Comparison of ENCODE assay signal across 16 cellular contexts in genomic region chr20:308427-309038, GRCh38. TPM values are rescaled to one million over a fixed set of nuclear protein-coding genes. Genes with fewer than 3 reads are reported as not detected.
A peak's percentile ranks its signal among the peaks of the same experiment; 100 is the strongest.
DNase-seq lines count a peak whose midpoint lies in the region; ATAC-seq and TF ChIP-seq lines count a peak whose summit lies in the region.
"Had no signal": no experiment of that assay in that cellular context is flagged by ENCODE, and none has a peak within 500 bp of the region (broad histone marks: within the 10 kb centered on the region; RNA-seq: fewer than 3 reads in every experiment).

No MANE protein-coding gene starts in this region.

- intact Hi-C loops in IMR-90 (cut with micrococcal nuclease), result no loop called here

- POLR2A ChIA-PET in IMR-90 (lab: Charles Lee; ENCODE audit: unreplicated experiment), result no interaction called here

- no peak for ATAC-seq in IMR-90 (ENCODE audit: low read depth)
- no peak for ATAC-seq in GM19328 (IDR thresholded peaks at IDR 0.05; ENCODE audit: unreplicated experiment)
- ATAC-seq: GM12878; stimulated activated naive CD8-positive, alpha-beta T cell treated with anti-CD3 and anti-CD28 coated beads, Interleukin-15, Interleukin-2, amounts not matched to agents 100 U/mL and 50 U/mL, for 24 hours had no signal

- peaks cover 6% of the 10 kb centered on the region for H3K4me1 ChIP-seq in IMR-90 (ENCODE audit: control insufficient read depth, insufficient read depth, low read length)
- peaks cover 4 to 10% of the 10 kb centered on the region in 2 donors for H3K4me1 ChIP-seq in neuronal stem cell (ENCODE audit: control insufficient read depth in 2 of 2, insufficient read depth in 1 of 2, low read depth in 1 of 2, low read length in 2 of 2)

- no peak overlapping the region for H3K4me2 ChIP-seq in IMR-90 (ENCODE audit: low read depth, low read length)
- no peak overlapping the region for H3K4me2 ChIP-seq in neuronal stem cell (ENCODE audit: insufficient read depth, low read length, poor library complexity, severe bottlenecking)

- H3K4me3 ChIP-seq in IMR-90 (ENCODE audit: insufficient read depth, low read depth, low read length) (no peak overlapping the region), epithelial cell of esophagus (ENCODE audit: low read length) (no peak overlapping the region), neuronal stem cell (ENCODE audit: low read length in 2 of 2) (peak overlapping the region in 1 of 2 donors; percentile 52)
- H3K4me3 ChIP-seq: GM12878 had no signal

- H3K36me3 ChIP-seq in IMR-90 (ENCODE audit: control insufficient read depth, insufficient read depth, low read length) (no peaks in the 10 kb centered on the region), neuronal stem cell (replicated peaks in 1 of 2; ENCODE audit: control insufficient read depth in 2 of 2, insufficient read depth in 2 of 2, low read length in 2 of 2) (no peaks in the 10 kb centered on the region)

- dilution Hi-C loops in IMR-90 (cut with HindIII; ENCODE audit: low sequenced_read_pairs, unreplicated experiment), result no loop called here

- H3K27ac ChIP-seq in IMR-90 (ENCODE audit: insufficient read depth, low read length) (no peak overlapping the region), neuronal stem cell (replicated peaks; ENCODE audit: low read length) (peak overlapping the region; percentile 41)

- peaks cover 0 to 4% of the 10 kb centered on the region in 2 experiments; a peak in 1 of 4 replicates for H3K79me1 ChIP-seq in IMR-90 (ENCODE audit: low read depth in 1 of 2, low read length in 2 of 2)
- no peaks in the 10 kb centered on the region for H3K79me1 ChIP-seq in neuronal stem cell (ENCODE audit: low read depth, low read length)

- H3K4ac ChIP-seq in IMR-90 (ENCODE audit: low read depth, low read length), result peak overlapping the region; percentile 48; the same call in 1 of the 2 replicates
- no peak overlapping the region for H3K4ac ChIP-seq in neuronal stem cell (ENCODE audit: low read length)

- no peak overlapping the region for H2BK20ac ChIP-seq in IMR-90 (ENCODE audit: low read depth, low read length)

- peak overlapping the region; percentile 32; the same call in 1 of the 3 replicates for H2BK15ac ChIP-seq in IMR-90 (ENCODE audit: low read depth, low read length)
- peak overlapping the region; percentile 76 for H2BK15ac ChIP-seq in neuronal stem cell (ENCODE audit: low read length)

- TF ChIP-seq CTCF in IMR-90 (conservative IDR thresholded peaks at IDR 0.05; ENCODE audit: low read depth, low read length) (no peak), epithelial cell of esophagus (IDR thresholded peaks at IDR 0.05; ENCODE audit: insufficient read depth, low read depth, low read length, missing control alignments) (no peak)

- H3K9ac ChIP-seq in IMR-90 (ENCODE audit: low read depth, low read length), result no peak overlapping the region
- no peak overlapping the region for H3K9ac ChIP-seq in neuronal stem cell (ENCODE audit: low read depth, low read length, poor library complexity)

- TF ChIP-seq RAD21 in IMR-90 (IDR thresholded peaks at IDR 0.05; ENCODE audit: low read length), result no peak

- H3K56ac ChIP-seq in IMR-90 (ENCODE audit: extremely low read depth, insufficient read depth, low read length), result no peak overlapping the region

- H3K9me1 ChIP-seq in IMR-90 (ENCODE audit: insufficient read depth, low read length), result peaks cover 7% of the 10 kb centered on the region; the same call in 1 of the 2 replicates

- BruUV-seq in IMR-90 (replicated peaks; lab: Mats Ljungman, UMichigan), result no TSS peak

- H4K91ac ChIP-seq in IMR-90 (ENCODE audit: insufficient read depth, low read depth, low read length) (peak overlapping the region; percentile 44; the same call in 1 of the 2 replicates), neuronal stem cell (ENCODE audit: low read depth, low read length, poor library complexity) (no peak overlapping the region)

- H2AK5ac ChIP-seq in IMR-90 (ENCODE audit: low read depth, low read length) (peak overlapping the region; percentile 86; the same call in 1 of the 2 replicates), neuronal stem cell (ENCODE audit: low read depth, low read length) (no peak overlapping the region)

- H2AK9ac ChIP-seq in IMR-90 (replicated peaks; ENCODE audit: low read depth, low read length, poor library complexity), result no peak overlapping the region

- H3K27me3 ChIP-seq in IMR-90 (ENCODE audit: control insufficient read depth, insufficient read depth, low read length) (no peaks in the 10 kb centered on the region), neuronal stem cell (ENCODE audit: control insufficient read depth in 3 of 3, insufficient read depth in 3 of 3, low read depth in 1 of 3, low read length in 3 of 3) (no peaks in the 10 kb centered on the region)

- peak overlapping the region; percentile 55; the same call in 1 of the 2 replicates for H4K5ac ChIP-seq in IMR-90 (ENCODE audit: low read depth, low read length)

- H2BK5ac ChIP-seq in IMR-90 (ENCODE audit: low read depth, low read length, poor library complexity, severe bottlenecking), result no peak overlapping the region
- H2BK5ac ChIP-seq in neuronal stem cell (ENCODE audit: low read length), result no peak overlapping the region

- no peaks in the 10 kb centered on the region for H3K9me3 ChIP-seq in IMR-90 (ENCODE audit: control insufficient read depth, insufficient read depth, low read length)
- H3K9me3 ChIP-seq in neuronal stem cell (replicated peaks in 1 of 2; ENCODE audit: control insufficient read depth in 2 of 2, insufficient read depth in 1 of 2, low read depth in 1 of 2, low read length in 2 of 2), result no peaks in the 10 kb centered on the region

- WGBS in IMR-90 (ENCODE audit: extremely low coverage in 2 of 2, insufficient read length in 1 of 2), 2 experiments, result 88% methylated on average over 3 of the region's 7 CpGs; no CpG with 5 or more reads in 1 of the 2 experiments
- no CpG with 5 or more reads among the region's 7 CpGs for WGBS in neuronal stem cell (ENCODE audit: extremely low coverage in 2 of 2, insufficient read length in 2 of 2, insufficient replicate concordance in 1 of 2), 2 donors

- in situ Hi-C loops in IMR-90 (cut with MboI; ENCODE audit: low sequenced_read_pairs), result no loop called here

- no peak for TF ChIP-seq POLR2A in IMR-90 (IDR thresholded peaks at IDR 0.05; ENCODE audit: low read depth, low read length)

- H2BK12ac ChIP-seq in neuronal stem cell (ENCODE audit: low read length), result no peak overlapping the region

- no peak overlapping the region for H3K18ac ChIP-seq in IMR-90 (ENCODE audit: low read depth, low read length)
- peak overlapping the region; percentile 20 for H3K18ac ChIP-seq in neuronal stem cell (ENCODE audit: low read length)

- no peaks in the 10 kb centered on the region for H4K20me1 ChIP-seq in IMR-90 (ENCODE audit: insufficient read depth, low read length)

- peak overlapping the region; percentile 45 to 69; a peak in 3 of 4 replicates for H4K8ac ChIP-seq in IMR-90 (ENCODE audit: low read depth in 2 of 2, low read length in 2 of 2)
- no peak overlapping the region for H4K8ac ChIP-seq in neuronal stem cell (ENCODE audit: low read depth, low read length)

- H3K23ac ChIP-seq in IMR-90 (ENCODE audit: low read depth, low read length), result no peak overlapping the region
- H3K23ac ChIP-seq in neuronal stem cell (ENCODE audit: low read depth, low read length, poor library complexity), result no peak overlapping the region

- DNase-seq in IMR-90 (no peak), epithelial cell of esophagus (ENCODE audit: low read depth) (peak; percentile 87), neuronal stem cell (ENCODE audit: low spot score) (no peak), RPMI8226 (no peak)
- DNase-seq in stimulated activated CD4-positive, alpha-beta T cell treated with anti-CD3 and anti-CD28 coated beads, Interleukin-1b, Interleukin-23, amount 100 ng/mL, for 48 hours, result no peak
- DNase-seq: amniotic stem cell; head of caudate nucleus; NCI-H2227 treated with DMSO at 0.1 percent for 48 hours; stimulated activated CD4-positive, alpha-beta T cell treated with anti-CD3 and anti-CD28 coated beads, Interleukin-4, amount 100 ng/mL, for 24 hours; stimulated activated naive CD8-positive, alpha-beta T cell treated with anti-CD3 and anti-CD28 coated beads, Interleukin-15, Interleukin-2, amounts not matched to agents 100 U/mL and 50 U/mL, for 24 hours had no signal

- H3K14ac ChIP-seq in IMR-90 (replicated peaks; ENCODE audit: low read depth, low read length), result peak overlapping the region; percentile 95; the same call in 1 of the 2 replicates
- H3K14ac ChIP-seq in neuronal stem cell (ENCODE audit: low read length), result no peak overlapping the region

- CTCF ChIA-PET in IMR-90 (lab: Yijun Ruan, JAX), result no interaction called here

- H2AFZ ChIP-seq in IMR-90 (replicated peaks; ENCODE audit: low read length, poor library complexity) (no peak overlapping the region), neuronal stem cell (ENCODE audit: low read length) (no peak overlapping the region)

- H2BK120ac ChIP-seq in IMR-90 (ENCODE audit: low read depth, low read length), result peak overlapping the region; percentile 93; the same call in 1 of the 2 replicates
- no peak overlapping the region for H2BK120ac ChIP-seq in neuronal stem cell (ENCODE audit: low read depth, low read length)

RNA-seq across cellular contexts. Expression of gene ZCCHC3, which starts 11.2 kb away (rescaled TPM):
- 10.9 and 13.9 TPM in 2 replicates for total RNA-seq in IMR-90 (2012; rRNA removed)
- 8.2 and 8.8 TPM in 2 replicates for polyA plus RNA-seq in IMR-90 (2012; rRNA removed)
- polyA plus RNA-seq in IMR-90 (2012; cell fraction: cytosol; rRNA removed), result 7.4 and 8.5 TPM in 2 replicates
- polyA plus RNA-seq in IMR-90 (2012; cell fraction: nucleus; rRNA removed; ENCODE audit: low replicate concordance), result 5.2 and 7.5 TPM in 2 replicates
- 40.2 TPM for polyA plus RNA-seq in neuronal stem cell (2013, experiment 1 of 2)
- polyA plus RNA-seq in neuronal stem cell (2013, experiment 2 of 2), result 40.1 TPM

RNA-seq across cellular contexts. Expression of gene SOX12, which starts 16.8 kb away (rescaled TPM):
- 1.1 TPM in 2 replicates for total RNA-seq in IMR-90 (2012; rRNA removed)
- 6.2 and 6.4 TPM in 2 replicates for polyA plus RNA-seq in IMR-90 (2012; rRNA removed)
- 9.7 and 10.0 TPM in 2 replicates for polyA plus RNA-seq in IMR-90 (2012; cell fraction: cytosol; rRNA removed)
- polyA plus RNA-seq in IMR-90 (2012; cell fraction: nucleus; rRNA removed; ENCODE audit: low replicate concordance), result 15.8 and 22.6 TPM in 2 replicates
- 52.4 TPM for polyA plus RNA-seq in neuronal stem cell (2013, experiment 1 of 2)
- polyA plus RNA-seq in neuronal stem cell (2013, experiment 2 of 2), result 51.5 TPM

RNA-seq across cellular contexts. Expression of gene C20orf96, which starts 18.0 kb away (rescaled TPM):
- total RNA-seq in IMR-90 (2012; rRNA removed), result 1.1 and 2.0 TPM in 2 replicates
- polyA plus RNA-seq in IMR-90 (2012; rRNA removed), result 9.4 and 9.8 TPM in 2 replicates
- 4.7 and 4.8 TPM in 2 replicates for polyA plus RNA-seq in IMR-90 (2012; cell fraction: cytosol; rRNA removed)
- 15.6 and 30.1 TPM in 2 replicates for polyA plus RNA-seq in IMR-90 (2012; cell fraction: nucleus; rRNA removed; ENCODE audit: low replicate concordance)
- polyA plus RNA-seq in neuronal stem cell (2013, experiment 1 of 2), result 23.9 TPM
- 23.8 TPM for polyA plus RNA-seq in neuronal stem cell (2013, experiment 2 of 2)

RNA-seq across cellular contexts. Expression of gene NRSN2, which starts 38.4 kb away (rescaled TPM):
- total RNA-seq in IMR-90 (2012; rRNA removed), result 9.9 and 17.5 TPM in 2 replicates
- polyA plus RNA-seq in IMR-90 (2012; rRNA removed), result 75.1 and 101 TPM in 2 replicates
- polyA plus RNA-seq in IMR-90 (2012; cell fraction: cytosol; rRNA removed), result 67.5 and 73.6 TPM in 2 replicates
- polyA plus RNA-seq in IMR-90 (2012; cell fraction: nucleus; rRNA removed; ENCODE audit: low replicate concordance), result 35.0 and 62.6 TPM in 2 replicates
- polyA plus RNA-seq in neuronal stem cell (2013, experiment 1 of 2), result 27.7 TPM
- polyA plus RNA-seq in neuronal stem cell (2013, experiment 2 of 2), result 26.1 TPM

RNA-seq across cellular contexts. Expression of gene DEFB132, which starts 51.0 kb away (rescaled TPM):
- not detected in 2 replicates for total RNA-seq in IMR-90 (2012; rRNA removed)
- polyA plus RNA-seq in IMR-90 (2012; rRNA removed), result not detected in 2 replicates
- not detected in 2 replicates for polyA plus RNA-seq in IMR-90 (2012; cell fraction: cytosol; rRNA removed)
- polyA plus RNA-seq in IMR-90 (2012; cell fraction: nucleus; rRNA removed; ENCODE audit: low replicate concordance), result not detected in 2 replicates
- not detected for polyA plus RNA-seq in neuronal stem cell (2013, experiment 1 of 2)
- not detected for polyA plus RNA-seq in neuronal stem cell (2013, experiment 2 of 2)
- total RNA-seq: GM12878; HT1080; lung microvascular endothelial cell; pulmonary artery endothelial cell; T-helper 1 cell treated with Interleukin-12 subunit alpha and Interleukin-12 subunit beta and Interleukin-4 antibody, amounts not matched to agents 30 ng/mL and 1 ng/mL, for 36 hours had no signal
- polyA plus RNA-seq: GM12878 had no signal
